Comparison of ENCODE assay signal across 9 cellular contexts in genomic region chr14:90903101-90903500, GRCh38.
DNase-seq lines count a peak whose midpoint lies in the region; ATAC-seq and TF ChIP-seq lines count a peak whose summit lies in the region.
"Had no signal": no experiment of that assay in that cellular context is flagged by ENCODE, and none has a peak within 500 bp of the region (broad histone marks: within the 10 kb centered on the region; RNA-seq: fewer than 3 reads in every experiment).

No MANE protein-coding gene starts in this region.

- no peak overlapping the region for H3K4me3 Mint-ChIP-seq in activated naive CD8-positive, alpha-beta T cell treated with anti-CD3 and anti-CD28 coated beads, Interleukin-2, amount 50 U/mL, for 24 hours

- H3K4me1 ChIP-seq in cardiac muscle cell (ENCODE audit: low read depth), result no peaks in the 10 kb centered on the region

- DNase-seq in MG63 (peak; percentile 1), SK-N-DZ (ENCODE audit: low spot score) (peak; percentile 28), cardiac muscle cell (ENCODE audit: low read depth in 1 of 2, low spot score in 1 of 2) (peak; percentile 68), putamen (ENCODE audit: low spot score) (peak; percentile 72)
- DNase-seq in activated naive CD8-positive, alpha-beta T cell treated with anti-CD3 and anti-CD28 coated beads, Interleukin-2, amount 50 U/mL, for 24 hours, result peak; percentile 52

- no peaks in the 10 kb centered on the region for H3K9me3 Mint-ChIP-seq in activated naive CD8-positive, alpha-beta T cell treated with anti-CD3 and anti-CD28 coated beads, Interleukin-2, amount 50 U/mL, for 24 hours

- no peaks in the 10 kb centered on the region for H3K27me3 Mint-ChIP-seq in activated naive CD8-positive, alpha-beta T cell treated with anti-CD3 and anti-CD28 coated beads, Interleukin-2, amount 50 U/mL, for 24 hours

- H3K27ac ChIP-seq in 22Rv1, result no peak overlapping the region
- no peak overlapping the region for H3K27ac ChIP-seq in cardiac muscle cell
- H3K27ac ChIP-seq: skin epidermis had no signal

- H3K27ac Mint-ChIP-seq in activated naive CD8-positive, alpha-beta T cell treated with anti-CD3 and anti-CD28 coated beads, Interleukin-2, amount 50 U/mL, for 24 hours, result no peak overlapping the region

- H3K27me3 ChIP-seq in MG63, result no peaks in the 10 kb centered on the region
- H3K27me3 ChIP-seq in cardiac muscle cell, result no peaks in the 10 kb centered on the region

- peak; percentile 85 for ATAC-seq in activated naive CD8-positive, alpha-beta T cell treated with anti-CD3 and anti-CD28 coated beads, Interleukin-2, amount 50 U/mL, for 24 hours
- no peak for ATAC-seq in HG02981 (IDR thresholded peaks at IDR 0.05; ENCODE audit: unreplicated experiment)

- H3K9me3 ChIP-seq in MG63 (no peaks in the 10 kb centered on the region), cardiac muscle cell (ENCODE audit: low read depth) (no peaks in the 10 kb centered on the region)

- peaks cover 25% of the 10 kb centered on the region for H3K4me1 Mint-ChIP-seq in activated naive CD8-positive, alpha-beta T cell treated with anti-CD3 and anti-CD28 coated beads, Interleukin-2, amount 50 U/mL, for 24 hours

- H3K4me3 ChIP-seq in MG63, result no peak overlapping the region
- no peak overlapping the region for H3K4me3 ChIP-seq in cardiac muscle cell
- H3K4me3 ChIP-seq: skin epidermis had no signal

- peak; percentile 76 for TF ChIP-seq CTCF in 22Rv1 (IDR thresholded peaks at IDR 0.05)
- peak; percentile 58 for TF ChIP-seq CTCF in GM12874 (IDR thresholded peaks at IDR 0.05; ENCODE audit: insufficient read depth, low read depth, low read length)
- TF ChIP-seq CTCF in cardiac muscle cell (IDR thresholded peaks at IDR 0.05; ENCODE audit: low read depth, low read length), result peak; percentile 71

- H3K36me3 ChIP-seq in MG63, result no peaks in the 10 kb centered on the region
- no peaks in the 10 kb centered on the region for H3K36me3 ChIP-seq in cardiac muscle cell

- peaks cover 5% of the 10 kb centered on the region for H3K36me3 Mint-ChIP-seq in activated naive CD8-positive, alpha-beta T cell treated with anti-CD3 and anti-CD28 coated beads, Interleukin-2, amount 50 U/mL, for 24 hours (ENCODE audit: low read depth)

Comparison
In these comparisons a context has a peak if more than half of its experiments do, and no peak if none do; other contexts are left out.
1. DNase-seq: peak in every context shown above with its lines; median percentile 72 in putamen; 68 in cardiac muscle cell; 52 in activated naive CD8-positive, alpha-beta T cell treated with anti-CD3 and anti-CD28 coated beads, Interleukin-2, amount 50 U/mL, for 24 hours; 28 in SK-N-DZ; 1 in MG63.